In genomic region chr10:104259456-104259855, GRCh38 we compare ENCODE assay signal across 13 cellular contexts. TPM values are rescaled to one million over a fixed set of nuclear protein-coding genes. Genes with fewer than 3 reads are reported as not detected.
DNase-seq lines count a peak whose midpoint lies in the region; ATAC-seq, FAIRE-seq and TF ChIP-seq lines count a peak whose summit lies in the region.
"Had no signal": no experiment of that assay in that cellular context is flagged by ENCODE, and none has a peak within 500 bp of the region (broad histone marks: within the 10 kb centered on the region; RNA-seq: fewer than 3 reads in every experiment).

No MANE protein-coding gene starts in this region.

- peaks cover 30% of the 10 kb centered on the region for H3K4me1 Mint-ChIP-seq in MCF 10A (ENCODE audit: insufficient read depth, unreplicated experiment)

- CTCF ChIA-PET in MCF 10A (lab: Yijun Ruan, JAX) (interaction anchor here (0.5 to 14.7 kb wide), 3 partner anchors 9 to 34 kb away, joined by 3 to 139 read pairs (median 4); partner anchors contain the start of gene GSTO2), K562 (lab: Yijun Ruan, JAX; ENCODE audit: low intra/inter-chr PET ratio) (no interaction called here), HepG2 (lab: Yijun Ruan, JAX; ENCODE audit: low intra/inter-chr PET ratio, low total read pairs) (no interaction called here)

- 89% methylated on average over 3 of the region's 3 CpGs for WGBS in K562 (ENCODE audit: insufficient coverage, low coverage, missing lambda C conversion rate)
- WGBS in HepG2 (ENCODE audit: low lambda C conversion rate) = 97% methylated on average over 3 of the region's 3 CpGs
- WGBS in thyroid gland, 2 donors = 42 to 49% methylated on average over 3 of the region's 3 CpGs

- no peak overlapping the region for H2AFZ ChIP-seq in K562 (ENCODE audit: low read depth, low read length)
- no peak overlapping the region for H2AFZ ChIP-seq in HepG2 (ENCODE audit: low read length)

- BruUV-seq in MCF 10A (replicated peaks; lab: Mats Ljungman, UMichigan) = no TSS peak
- BruUV-seq in K562 (replicated peaks; lab: Mats Ljungman, UMichigan) = no TSS peak
- BruUV-seq in HepG2 (replicated peaks; lab: Mats Ljungman, UMichigan) = no TSS peak

- POLR2A ChIA-PET in MCF 10A (lab: Yijun Ruan, JAX) = interaction anchor here (0.7 to 1.7 kb wide), 8 partner anchors 8 to 404 kb away, joined by 3 to 11 read pairs (median 3); partner anchors contain the start of genes CFAP43, GSTO2, SFR1 and SH3PXD2A
- POLR2A ChIA-PET in K562 (lab: Yijun Ruan, JAX) = interaction anchor here (0.7 to 1.3 kb wide), 3 partner anchors 12 to 20 kb away, joined by 3 to 4 read pairs (median 3); no protein-coding TSS in a partner anchor
- POLR2A ChIA-PET in HepG2 (lab: Yijun Ruan, JAX) = interaction anchor here (0.6 kb wide), 1 partner anchor 15 kb away, joined by 3 read pairs; no protein-coding TSS in a partner anchor

- H3K9me3 Mint-ChIP-seq in MCF 10A (ENCODE audit: unreplicated experiment) = no peaks in the 10 kb centered on the region

- H3K9me1 ChIP-seq in K562 (ENCODE audit: control insufficient read depth, insufficient read depth, low read length) = no peaks in the 10 kb centered on the region

- no peaks in the 10 kb centered on the region for H4K20me1 ChIP-seq in K562 (replicated peaks; ENCODE audit: control insufficient read depth, insufficient read depth, low read length)
- H4K20me1 ChIP-seq in HepG2 (ENCODE audit: insufficient read depth, low read length) = peaks cover 5% of the 10 kb centered on the region; the same call in 1 of the 2 replicates

- ATAC-seq in K562 (no peak), HepG2 (no peak)
- ATAC-seq: pancreas had no signal

- H3K4me3 ChIP-seq in breast epithelium (no peak overlapping the region), K562 (no peak overlapping the region), HepG2 (replicated peaks in 1 of 3; ENCODE audit: insufficient read depth in 1 of 3, low read depth in 2 of 3, low read length in 3 of 3) (no peak overlapping the region), thyroid gland (replicated peaks in 1 of 3) (no peak overlapping the region)
- H3K4me3 ChIP-seq: pancreas, testis had no signal

- TF ChIP-seq EP300 in K562 (IDR thresholded peaks at IDR 0.05; ENCODE audit: low read length) (no peak), HepG2 (IDR thresholded peaks at IDR 0.05; ENCODE audit: low read depth in 2 of 2, low read length in 2 of 2) (no peak), HepG2 (CRISPR knock-in tag; IDR thresholded peaks at IDR 0.05; ENCODE audit: borderline replicate concordance) (no peak)

- in situ Hi-C loops in K562 (cut with MboI) = no loop called here
- in situ Hi-C loops in HepG2 (cut with HindIII; ENCODE audit: extremely low pct_ligation_motif_present, low pct_unique_long_range_greater_than_20kb) = no loop called here

- H3K27ac ChIP-seq in breast epithelium (peak overlapping the region in 1 of 2 donors; percentile 54), K562 (ENCODE audit: extremely low read depth, low read depth, low read length) (peak overlapping the region; percentile 77; the same call in 2 of the 3 replicates), HepG2 (ENCODE audit: extremely low read length, insufficient read depth, low read length) (no peak overlapping the region), thyroid gland (peak overlapping the region; percentile 68 to 74 (median 71))
- H3K27ac ChIP-seq: pancreas, testis had no signal

- DNase-seq in MCF 10A (ENCODE audit: unreplicated experiment) (no peak), breast epithelium (ENCODE audit: low spot score in 2 of 2) (no peak), K562 (ENCODE audit: extremely low read depth in 1 of 4, low spot score in 3 of 4) (no peak), HepG2 (ENCODE audit: low spot score) (no peak), thyroid gland (peak; percentile 47 to 53), EL (no peak), DMS114 treated with DMSO at 0.1 percent for 48 hours (lab: John Stamatoyannopoulos, UW; ENCODE audit: unreplicated experiment) (no peak), NCI-H146 (lab: John Stamatoyannopoulos, UW) (no peak)
- DNase-seq: BE2C; NCI-H1105; pancreas; stimulated activated CD4-positive, alpha-beta T cell treated with anti-CD3 and anti-CD28 coated beads, Interleukin-4, amount 100 ng/mL, for 24 hours; testis had no signal

- peaks cover 84% of the 10 kb centered on the region for H3K36me3 Mint-ChIP-seq in MCF 10A (ENCODE audit: insufficient read depth, unreplicated experiment)

- H3K27me3 Mint-ChIP-seq in MCF 10A (ENCODE audit: insufficient read depth, unreplicated experiment) = no peaks in the 10 kb centered on the region

- TF ChIP-seq RAD21 in K562 (CRISPR knock-in tag; conservative IDR thresholded peaks at IDR 0.05 in 1 of 2, IDR thresholded peaks at IDR 0.05 in 1 of 2) = no peak
- TF ChIP-seq RAD21 in HepG2 (CRISPR knock-in tag; IDR thresholded peaks at IDR 0.05) = no peak

- H3K79me2 ChIP-seq in K562 (ENCODE audit: control insufficient read depth, insufficient read depth, low read length) (peaks cover 93% of the 10 kb centered on the region), HepG2 (ENCODE audit: insufficient read depth, low read length) (peaks cover 65% of the 10 kb centered on the region)

- peak overlapping the region; percentile 89 for H3K27ac Mint-ChIP-seq in MCF 10A (ENCODE audit: low read depth, unreplicated experiment)

- H3K4me1 ChIP-seq in breast epithelium (no peaks in the 10 kb centered on the region), K562 (replicated peaks in 1 of 2; ENCODE audit: control insufficient read depth in 2 of 2, insufficient read depth in 2 of 2, low read length in 2 of 2) (peaks cover 14 to 26% of the 10 kb centered on the region in 2 experiments; a peak in 4 of 5 replicates), HepG2 (ENCODE audit: insufficient read depth, low read length) (peaks cover 87% of the 10 kb centered on the region), thyroid gland (peaks cover 25 to 51% of the 10 kb centered on the region in 2 donors)
- H3K4me1 ChIP-seq: BE2C had no signal

- TF ChIP-seq POLR2A in breast epithelium (IDR thresholded peaks at IDR 0.05) (no peak), K562 (conservative IDR thresholded peaks at IDR 0.05) (no peak), HepG2 (IDR thresholded peaks at IDR 0.05; ENCODE audit: insufficient read depth in 1 of 2, low read depth in 2 of 2, low read length in 2 of 2) (no peak), thyroid gland (IDR thresholded peaks at IDR 0.05) (peak in 1 of 2 donors; percentile 27)

- peak overlapping the region; percentile 66 for H3K4me2 ChIP-seq in K562 (ENCODE audit: insufficient read depth, low read length)
- 0 out of 2 replicates have a peak overlapping the region, but pooled peaks have one; percentile 3 for H3K4me2 ChIP-seq in HepG2 (ENCODE audit: low read depth, low read length)

- no peak overlapping the region for H3K4me3 Mint-ChIP-seq in MCF 10A (ENCODE audit: unreplicated experiment)

- intact Hi-C loops in MCF 10A (cut with micrococcal nuclease) (no loop called here), breast epithelium (cut with DNase I; ENCODE audit: low total_unique reads) (no loop called here), K562 (cut with micrococcal nuclease) (no loop called here), HepG2 (cut with micrococcal nuclease; ENCODE audit: unreplicated experiment) (loop anchor here (10.0 kb wide), 1 partner anchor 135 kb away; the partner anchor contains the start of gene SFR1), thyroid gland (cut with DNase I) (no loop called here)

- H3K27me3 ChIP-seq in breast epithelium (no peaks in the 10 kb centered on the region), K562 (ENCODE audit: control insufficient read depth in 2 of 2, insufficient read depth in 2 of 2, low read length in 2 of 2) (no peaks in the 10 kb centered on the region), HepG2 (ENCODE audit: control insufficient read depth in 1 of 2, insufficient read depth in 2 of 2, low read length in 2 of 2) (no peaks in the 10 kb centered on the region; a peak in 1 of 5 replicates), thyroid gland (no peaks in the 10 kb centered on the region)
- H3K27me3 ChIP-seq: BE2C, pancreas, testis had no signal

- TF ChIP-seq CTCF in MCF 10A (IDR thresholded peaks at IDR 0.05; ENCODE audit: unreplicated experiment) (no peak), breast epithelium (IDR thresholded peaks at IDR 0.05) (no peak), K562 (IDR thresholded peaks at IDR 0.05 in 2 of 3, conservative IDR thresholded peaks at IDR 0.05 in 1 of 3; ENCODE audit: insufficient read depth in 2 of 3, low read depth in 1 of 3, low read length in 3 of 3) (no peak), HepG2 (CRISPR knock-in tag; IDR thresholded peaks at IDR 0.05) (no peak), thyroid gland (IDR thresholded peaks at IDR 0.05) (no peak)

- no peak for FAIRE-seq in K562 (lab: Jason Lieb, UNC)
- no peak for FAIRE-seq in HepG2 (lab: Jason Lieb, UNC)
- FAIRE-seq: pancreas had no signal

- H3K9me3 ChIP-seq in breast epithelium (no peaks in the 10 kb centered on the region), K562 (replicated peaks; ENCODE audit: control insufficient read depth, insufficient read depth, low read depth, low read length) (no peaks in the 10 kb centered on the region), HepG2 (ENCODE audit: low read length) (no peaks in the 10 kb centered on the region), thyroid gland (no peaks in the 10 kb centered on the region)
- H3K9me3 ChIP-seq: BE2C, pancreas, testis had no signal

- H3K9ac ChIP-seq in K562 (ENCODE audit: insufficient read depth in 1 of 2, low read depth in 2 of 2, low read length in 2 of 2) (no peak overlapping the region), HepG2 (ENCODE audit: insufficient read depth, low read depth, low read length) (no peak overlapping the region)

- H3K36me3 ChIP-seq in breast epithelium (no peaks in the 10 kb centered on the region), K562 (ENCODE audit: control insufficient read depth, insufficient read depth, low read length) (peaks cover 86% of the 10 kb centered on the region), HepG2 (replicated peaks in 1 of 2; ENCODE audit: control insufficient read depth in 1 of 2, insufficient read depth in 2 of 2, low read length in 2 of 2) (peaks cover 7 to 65% of the 10 kb centered on the region in 2 experiments; a peak in 4 of 5 replicates), thyroid gland (peaks cover 13 to 20% of the 10 kb centered on the region in 2 donors)

RNA-seq across cellular contexts. Expression of gene GSTO1, which starts 4.8 kb away (rescaled TPM):
- total RNA-seq in MCF 10A (2022) (54.6 and 61.8 TPM in 2 replicates), breast epithelium (100 to 1,000 TPM in 1 of 3 donors, 10 to 100 TPM in 2; 81.6 to 123 (median 82.4) TPM), K562 (2014; rRNA removed) (221 and 225 TPM in 2 replicates), K562 (2014; rRNA removed; fragmentation: Illumina TruSeq; extraction: Trizol) (237 and 280 TPM in 2 replicates), K562 (2015; rRNA removed; fragmentation: Illumina TruSeq; extraction: Trizol) (195 and 204 TPM in 2 replicates), K562 (2021) (252 and 275 TPM in 2 replicates), HepG2 (2016; rRNA removed; fragmentation: Illumina TruSeq; extraction: Trizol) (300 and 418 TPM in 2 replicates), thyroid gland (100 to 1,000 TPM in 2 of 4 donors, 10 to 100 TPM in 2; 86.1 to 129 (median 102) TPM)
- 31.7 and 33.4 TPM in 2 replicates for total RNA-seq in K562 (2011; cell fraction: chromatin; rRNA removed; ENCODE audit: low replicate concordance)
- total RNA-seq in K562 (2011; cell fraction: nucleolus; rRNA removed) = 55.9 and 65.0 TPM in 2 replicates
- total RNA-seq in K562 (2011; cell fraction: nucleoplasm; rRNA removed) = 52.1 and 63.5 TPM in 2 replicates
- polyA plus RNA-seq in K562 (2011; rRNA removed) (401 and 592 TPM in 2 replicates), K562 (2014; fragmentation: Illumina TruSeq; extraction: Trizol) (283 and 333 TPM in 2 replicates), K562 (2014; fragmentation: Nextera tagmentation; extraction: Ambion mirVana) (100 to 1,000 TPM; 136 to 205 TPM), K562 (2014; rRNA removed) (315 and 359 TPM in 2 replicates), HepG2 (2011; rRNA removed) (152 and 228 TPM in 2 replicates)
- polyA plus RNA-seq in K562 (2011; cell fraction: cytosol; rRNA removed) = 146 and 208 TPM in 2 replicates
- polyA plus RNA-seq in K562 (2011; cell fraction: nucleus; rRNA removed) = 83.6 and 116 TPM in 2 replicates
- 188 and 273 TPM in 2 replicates for polyA plus RNA-seq in K562 (2012)
- 170 and 176 TPM in 2 replicates for polyA minus RNA-seq in K562 (2011; rRNA and poly(A)+ RNA removed)
- 104 and 123 TPM in 2 replicates for polyA minus RNA-seq in K562 (2011; cell fraction: cytosol; rRNA and poly(A)+ RNA removed)
- 32.2 and 48.5 TPM in 2 replicates for polyA minus RNA-seq in K562 (2011; cell fraction: nucleus; rRNA and poly(A)+ RNA removed)
- total RNA-seq in HepG2 (2016; cell fraction: cytosol; rRNA removed; fragmentation: Illumina TruSeq; extraction: Trizol; ENCODE audit: low read depth) = 151 and 179 TPM in 2 replicates
- total RNA-seq in HepG2 (2016; cell fraction: insoluble cytoplasmic fraction; rRNA removed; fragmentation: Illumina TruSeq; extraction: Trizol) = 301 and 437 TPM in 2 replicates
- 192 and 211 TPM in 2 replicates for total RNA-seq in HepG2 (2016; cell fraction: membrane; rRNA removed; fragmentation: Illumina TruSeq; extraction: Trizol)
- total RNA-seq in HepG2 (2016; cell fraction: nucleus; rRNA removed; fragmentation: Illumina TruSeq; extraction: Trizol) = 110 and 113 TPM in 2 replicates
- polyA plus RNA-seq in HepG2 (2011; cell fraction: cytosol; rRNA removed) = 147 and 153 TPM in 2 replicates
- polyA plus RNA-seq in HepG2 (2011; cell fraction: nucleus; rRNA removed) = 37.4 and 37.5 TPM in 2 replicates
- polyA plus RNA-seq in HepG2 (2012) = 165 and 247 TPM in 2 replicates
- 177 and 202 TPM in 2 replicates for polyA plus RNA-seq in HepG2 (2016; cell fraction: cytosol; fragmentation: Illumina TruSeq; extraction: Trizol; ENCODE audit: low read depth)
- polyA plus RNA-seq in HepG2 (2016; cell fraction: insoluble cytoplasmic fraction; fragmentation: Illumina TruSeq; extraction: Trizol; ENCODE audit: low read depth) = 365 and 402 TPM in 2 replicates
- 152 and 182 TPM in 2 replicates for polyA plus RNA-seq in HepG2 (2016; cell fraction: membrane; fragmentation: Illumina TruSeq; extraction: Trizol; ENCODE audit: low read depth)
- polyA plus RNA-seq in HepG2 (2016; cell fraction: nucleus; fragmentation: Illumina TruSeq; extraction: Trizol; ENCODE audit: insufficient read depth, low read depth) = 148 and 165 TPM in 2 replicates
- polyA minus RNA-seq in HepG2 (2011; rRNA and poly(A)+ RNA removed; ENCODE audit: low replicate concordance) = 30.9 and 42.9 TPM in 2 replicates
- 56.1 and 62.9 TPM in 2 replicates for polyA minus RNA-seq in HepG2 (2011; cell fraction: cytosol; rRNA and poly(A)+ RNA removed)
- 58.7 and 65.3 TPM in 2 replicates for polyA minus RNA-seq in HepG2 (2011; cell fraction: nucleus; rRNA and poly(A)+ RNA removed)

RNA-seq across cellular contexts. Expression of gene GSTO2, which starts 9.5 kb away (rescaled TPM):
- 33.8 and 40.9 TPM in 2 replicates for total RNA-seq in MCF 10A (2022)
- total RNA-seq in breast epithelium = 10 to 100 TPM in 2 of 3 donors, under 1 TPM in 1; 0.48 to 22.5 (median 14.1) TPM
- 0.79 and 1.1 TPM in 2 replicates for total RNA-seq in K562 (2011; cell fraction: chromatin; rRNA removed; ENCODE audit: low replicate concordance)
- total RNA-seq in K562 (2011; cell fraction: nucleolus; rRNA removed) = 0.79 and 1.8 TPM in 2 replicates
- 1.2 and 2.1 TPM in 2 replicates for total RNA-seq in K562 (2011; cell fraction: nucleoplasm; rRNA removed)
- 0.18 and 0.33 TPM in 2 replicates for total RNA-seq in K562 (2014; rRNA removed)
- total RNA-seq in K562 (2014; rRNA removed; fragmentation: Illumina TruSeq; extraction: Trizol) = 0.29 and 0.45 TPM in 2 replicates
- total RNA-seq in K562 (2015; rRNA removed; fragmentation: Illumina TruSeq; extraction: Trizol) = 0.30 and 0.40 TPM in 2 replicates
- total RNA-seq in K562 (2021) = 0.96 and 1.4 TPM in 2 replicates
- polyA plus RNA-seq in K562 (2011; rRNA removed) = 0.74 and 1.8 TPM in 2 replicates
- polyA plus RNA-seq in K562 (2011; cell fraction: cytosol; rRNA removed) = 1.4 and 2.1 TPM in 2 replicates
- 0.86 and 0.92 TPM in 2 replicates for polyA plus RNA-seq in K562 (2011; cell fraction: nucleus; rRNA removed)
- polyA plus RNA-seq in K562 (2012) = 0.65 and 0.80 TPM in 2 replicates
- 0.40 and 0.78 TPM in 2 replicates for polyA plus RNA-seq in K562 (2014; fragmentation: Illumina TruSeq; extraction: Trizol)
- 1 to 10 TPM in 1 of 2 experiments, under 1 TPM in 1; 0.90 to 1.0 TPM for polyA plus RNA-seq in K562 (2014; fragmentation: Nextera tagmentation; extraction: Ambion mirVana)
- polyA plus RNA-seq in K562 (2014; rRNA removed) = 1.1 and 1.7 TPM in 2 replicates
- 0.27 and 0.67 TPM in 2 replicates for polyA minus RNA-seq in K562 (2011; rRNA and poly(A)+ RNA removed)
- polyA minus RNA-seq in K562 (2011; cell fraction: cytosol; rRNA and poly(A)+ RNA removed) = 0.57 and 0.82 TPM in 2 replicates
- polyA minus RNA-seq in K562 (2011; cell fraction: nucleus; rRNA and poly(A)+ RNA removed) = 0.78 and 1.8 TPM in 2 replicates
- 2.1 and 3.4 TPM in 2 replicates for total RNA-seq in HepG2 (2016; rRNA removed; fragmentation: Illumina TruSeq; extraction: Trizol)
- 0.61 and 0.97 TPM in 2 replicates for total RNA-seq in HepG2 (2016; cell fraction: cytosol; rRNA removed; fragmentation: Illumina TruSeq; extraction: Trizol; ENCODE audit: low read depth)
- 1.9 and 2.5 TPM in 2 replicates for total RNA-seq in HepG2 (2016; cell fraction: insoluble cytoplasmic fraction; rRNA removed; fragmentation: Illumina TruSeq; extraction: Trizol)
- 1.3 and 2.6 TPM in 2 replicates for total RNA-seq in HepG2 (2016; cell fraction: membrane; rRNA removed; fragmentation: Illumina TruSeq; extraction: Trizol)
- total RNA-seq in HepG2 (2016; cell fraction: nucleus; rRNA removed; fragmentation: Illumina TruSeq; extraction: Trizol) = 2.4 and 3.2 TPM in 2 replicates
- polyA plus RNA-seq in HepG2 (2011; rRNA removed) = 5.8 and 7.9 TPM in 2 replicates
- 5.4 TPM in 2 replicates for polyA plus RNA-seq in HepG2 (2011; cell fraction: cytosol; rRNA removed)
- 3.2 and 4.7 TPM in 2 replicates for polyA plus RNA-seq in HepG2 (2011; cell fraction: nucleus; rRNA removed)
- polyA plus RNA-seq in HepG2 (2012) = 2.1 and 4.2 TPM in 2 replicates
- polyA plus RNA-seq in HepG2 (2016; cell fraction: cytosol; fragmentation: Illumina TruSeq; extraction: Trizol; ENCODE audit: low read depth) = 1.1 and 1.5 TPM in 2 replicates
- 1.4 and 1.8 TPM in 2 replicates for polyA plus RNA-seq in HepG2 (2016; cell fraction: insoluble cytoplasmic fraction; fragmentation: Illumina TruSeq; extraction: Trizol; ENCODE audit: low read depth)
- 1.1 and 1.6 TPM in 2 replicates for polyA plus RNA-seq in HepG2 (2016; cell fraction: membrane; fragmentation: Illumina TruSeq; extraction: Trizol; ENCODE audit: low read depth)
- polyA plus RNA-seq in HepG2 (2016; cell fraction: nucleus; fragmentation: Illumina TruSeq; extraction: Trizol; ENCODE audit: insufficient read depth, low read depth) = 1.4 and 2.0 TPM in 2 replicates
- polyA minus RNA-seq in HepG2 (2011; rRNA and poly(A)+ RNA removed; ENCODE audit: low replicate concordance) = 4.8 and 5.9 TPM in 2 replicates
- 0.99 and 3.0 TPM in 2 replicates for polyA minus RNA-seq in HepG2 (2011; cell fraction: cytosol; rRNA and poly(A)+ RNA removed)
- polyA minus RNA-seq in HepG2 (2011; cell fraction: nucleus; rRNA and poly(A)+ RNA removed) = 5.6 and 8.6 TPM in 2 replicates
- 10 to 100 TPM in 3 of 4 donors, 1 to 10 TPM in 1; 7.5 to 16.3 (median 12.8) TPM for total RNA-seq in thyroid gland

RNA-seq across cellular contexts. Expression of gene CFAP43, which starts 27.3 kb away (rescaled TPM):
- total RNA-seq in MCF 10A (2022) = 0.25 and 0.42 TPM in 2 replicates
- total RNA-seq in breast epithelium = 1 to 10 TPM in 2 of 3 donors, under 1 TPM in 1; 0.32 to 8.5 (median 3.9) TPM
- total RNA-seq in K562 (2011; cell fraction: chromatin; rRNA removed; ENCODE audit: low replicate concordance) = 0.32 and 0.49 TPM in 2 replicates
- total RNA-seq in K562 (2011; cell fraction: nucleolus; rRNA removed) = 0.17 TPM in 1 of 2 replicates, not detected in the other
- total RNA-seq in K562 (2011; cell fraction: nucleoplasm; rRNA removed) = 0.51 and 0.99 TPM in 2 replicates
- 0.09 and 0.20 TPM in 2 replicates for total RNA-seq in K562 (2014; rRNA removed)
- 0.10 and 0.11 TPM in 2 replicates for total RNA-seq in K562 (2014; rRNA removed; fragmentation: Illumina TruSeq; extraction: Trizol)
- total RNA-seq in K562 (2015; rRNA removed; fragmentation: Illumina TruSeq; extraction: Trizol) = 0.11 and 0.15 TPM in 2 replicates
- total RNA-seq in K562 (2021) = 0.16 and 0.20 TPM in 2 replicates
- polyA plus RNA-seq in K562 (2011; rRNA removed) = 0.43 and 0.86 TPM in 2 replicates
- polyA plus RNA-seq in K562 (2011; cell fraction: cytosol; rRNA removed) = 0.27 and 0.31 TPM in 2 replicates
- polyA plus RNA-seq in K562 (2011; cell fraction: nucleus; rRNA removed) = 0.83 and 1.0 TPM in 2 replicates
- polyA plus RNA-seq in K562 (2012) = 0.10 and 0.17 TPM in 2 replicates
- polyA plus RNA-seq in K562 (2014; fragmentation: Illumina TruSeq; extraction: Trizol) = 0.09 TPM in 1 of 2 replicates, not detected in the other
- under 1 TPM in 1 of 2 experiments, not detected in 1; 0.07 TPM for polyA plus RNA-seq in K562 (2014; fragmentation: Nextera tagmentation; extraction: Ambion mirVana)
- 0.04 and 0.54 TPM in 2 replicates for polyA plus RNA-seq in K562 (2014; rRNA removed)
- 0.87 and 1.1 TPM in 2 replicates for polyA minus RNA-seq in K562 (2011; rRNA and poly(A)+ RNA removed)
- not detected in 2 replicates for polyA minus RNA-seq in K562 (2011; cell fraction: cytosol; rRNA and poly(A)+ RNA removed)
- 0.27 and 0.44 TPM in 2 replicates for polyA minus RNA-seq in K562 (2011; cell fraction: nucleus; rRNA and poly(A)+ RNA removed)
- 0.24 and 0.46 TPM in 2 replicates for total RNA-seq in HepG2 (2016; rRNA removed; fragmentation: Illumina TruSeq; extraction: Trizol)
- total RNA-seq in HepG2 (2016; cell fraction: cytosol; rRNA removed; fragmentation: Illumina TruSeq; extraction: Trizol; ENCODE audit: low read depth) = 0.40 and 0.53 TPM in 2 replicates
- 0.65 and 0.67 TPM in 2 replicates for total RNA-seq in HepG2 (2016; cell fraction: insoluble cytoplasmic fraction; rRNA removed; fragmentation: Illumina TruSeq; extraction: Trizol)
- total RNA-seq in HepG2 (2016; cell fraction: membrane; rRNA removed; fragmentation: Illumina TruSeq; extraction: Trizol) = 0.43 and 0.65 TPM in 2 replicates
- 0.69 and 1.0 TPM in 2 replicates for total RNA-seq in HepG2 (2016; cell fraction: nucleus; rRNA removed; fragmentation: Illumina TruSeq; extraction: Trizol)
- 0.16 and 0.38 TPM in 2 replicates for polyA plus RNA-seq in HepG2 (2011; rRNA removed)
- 0.13 and 0.18 TPM in 2 replicates for polyA plus RNA-seq in HepG2 (2011; cell fraction: cytosol; rRNA removed)
- polyA plus RNA-seq in HepG2 (2011; cell fraction: nucleus; rRNA removed) = 0.45 and 0.83 TPM in 2 replicates
- 0.17 and 0.30 TPM in 2 replicates for polyA plus RNA-seq in HepG2 (2012)
- 0.80 and 0.89 TPM in 2 replicates for polyA plus RNA-seq in HepG2 (2016; cell fraction: cytosol; fragmentation: Illumina TruSeq; extraction: Trizol; ENCODE audit: low read depth)
- 0.76 and 0.78 TPM in 2 replicates for polyA plus RNA-seq in HepG2 (2016; cell fraction: insoluble cytoplasmic fraction; fragmentation: Illumina TruSeq; extraction: Trizol; ENCODE audit: low read depth)
- 0.47 and 0.61 TPM in 2 replicates for polyA plus RNA-seq in HepG2 (2016; cell fraction: membrane; fragmentation: Illumina TruSeq; extraction: Trizol; ENCODE audit: low read depth)
- polyA plus RNA-seq in HepG2 (2016; cell fraction: nucleus; fragmentation: Illumina TruSeq; extraction: Trizol; ENCODE audit: insufficient read depth, low read depth) = 0.81 and 1.2 TPM in 2 replicates
- polyA minus RNA-seq in HepG2 (2011; rRNA and poly(A)+ RNA removed; ENCODE audit: low replicate concordance) = 0.12 and 0.26 TPM in 2 replicates
- 0.30 TPM in 1 of 2 replicates, not detected in the other for polyA minus RNA-seq in HepG2 (2011; cell fraction: cytosol; rRNA and poly(A)+ RNA removed)
- polyA minus RNA-seq in HepG2 (2011; cell fraction: nucleus; rRNA and poly(A)+ RNA removed) = 0.90 and 1.2 TPM in 2 replicates
- total RNA-seq in thyroid gland = 10 to 100 TPM in 2 of 4 donors, 1 to 10 TPM in 2; 8.2 to 16.9 (median 11.5) TPM

Comparison
In these comparisons a context has a peak if more than half of its experiments do, and no peak if none do; other contexts are left out.
1. DNase-seq: peak in thyroid gland (2 of 2); none in MCF 10A (single experiment), breast epithelium (0 of 2), K562 (0 of 4), HepG2 (single experiment), EL (single experiment), DMS114 treated with DMSO at 0.1 percent for 48 hours (single experiment) and NCI-H146 (single experiment).